In genomic region chr20:11790047-11790446, GRCh38 we compare ENCODE assay signal across 18 cellular contexts.
DNase-seq lines count a peak whose midpoint lies in the region; ATAC-seq and TF ChIP-seq lines count a peak whose summit lies in the region.
"Had no signal": no experiment of that assay in that cellular context is flagged by ENCODE, and none has a peak within 500 bp of the region (broad histone marks: within the 10 kb centered on the region; RNA-seq: fewer than 3 reads in every experiment).

No MANE protein-coding gene starts in this region.

- H3K4me3 ChIP-seq in RWPE2 (ENCODE audit: severe bottlenecking) (no peak overlapping the region), smooth muscle cell (no peak overlapping the region)

- H3K36me3 ChIP-seq in RWPE2 (ENCODE audit: low read depth) (no peaks in the 10 kb centered on the region), smooth muscle cell (ENCODE audit: low read depth) (no peaks in the 10 kb centered on the region)

- DNase-seq in LHCN-M2 (ENCODE audit: low read depth) (peak; percentile 7), RWPE2 (ENCODE audit: low spot score) (no peak), smooth muscle cell (lab: John Stamatoyannopoulos, UW; ENCODE audit: unreplicated experiment) (no peak), NCI-H2081 (lab: John Stamatoyannopoulos, UW) (no peak)
- DNase-seq: ACHN, H7, Karpas-422, NCI-H1105 treated with DMSO at 0.1 percent for 48 hours, NCI-H187, NCI-H2227 treated with DMSO at 0.1 percent for 48 hours, NCI-H510A treated with DMSO at 0.1 percent for 48 hours, SW 1271 had no signal

- H3K9ac ChIP-seq in smooth muscle cell (ENCODE audit: low read depth), result no peak overlapping the region

- TF ChIP-seq CTCF in RWPE2 (IDR thresholded peaks at IDR 0.05; ENCODE audit: poor library complexity, severe bottlenecking) (no peak), smooth muscle cell (IDR thresholded peaks at IDR 0.05; ENCODE audit: borderline replicate concordance, insufficient read depth, poor library complexity, severe bottlenecking) (no peak)

- no peak overlapping the region for H2AFZ ChIP-seq in smooth muscle cell (ENCODE audit: low read depth)

- 76% methylated on average over 1 of the region's 1 CpG for WGBS in smooth muscle cell (ENCODE audit: low lambda C conversion rate)

- H3K4me1 ChIP-seq in RWPE2 (ENCODE audit: insufficient read depth, poor library complexity, severe bottlenecking) (peaks cover 24% of the 10 kb centered on the region), smooth muscle cell (ENCODE audit: low read depth) (peaks cover 17% of the 10 kb centered on the region)

- peaks cover 16% of the 10 kb centered on the region for H3F3A ChIP-seq in smooth muscle cell (ENCODE audit: low read depth)

- no peaks in the 10 kb centered on the region for H3K79me2 ChIP-seq in smooth muscle cell (ENCODE audit: low read depth)

- no peaks in the 10 kb centered on the region for H3K27me3 ChIP-seq in RWPE2 (ENCODE audit: insufficient read depth, poor library complexity, severe bottlenecking)
- no peaks in the 10 kb centered on the region for H3K27me3 ChIP-seq in smooth muscle cell (ENCODE audit: low read depth)

- peak; percentile 60 for ATAC-seq in HG03097 (IDR thresholded peaks at IDR 0.05; ENCODE audit: low FRiP score, unreplicated experiment)
- ATAC-seq in RWPE2 (ENCODE audit: low read depth), result no peak
- ATAC-seq in HG02642 (IDR thresholded peaks at IDR 0.05; ENCODE audit: poor library complexity, unreplicated experiment), result no peak
- no peak for ATAC-seq in HG03520 (IDR thresholded peaks at IDR 0.05; ENCODE audit: unreplicated experiment)
- ATAC-seq: HepG2, Panc1, Right ventricle myocardium inferior had no signal

- H4K20me1 ChIP-seq in smooth muscle cell (ENCODE audit: low read depth), result no peaks in the 10 kb centered on the region

- no peak overlapping the region for H3K4me2 ChIP-seq in smooth muscle cell

- H3K9me3 ChIP-seq in RWPE2 (ENCODE audit: severe bottlenecking) (no peaks in the 10 kb centered on the region), smooth muscle cell (replicated peaks; ENCODE audit: low read depth) (no peaks in the 10 kb centered on the region)

- H3K27ac ChIP-seq in RWPE2 (ENCODE audit: poor library complexity, severe bottlenecking), result peak overlapping the region; percentile 97
- peak overlapping the region; percentile 61 for H3K27ac ChIP-seq in smooth muscle cell (ENCODE audit: low read depth)
